ENCODE assay signal across 25 cellular contexts in the genomic region with DNA sequence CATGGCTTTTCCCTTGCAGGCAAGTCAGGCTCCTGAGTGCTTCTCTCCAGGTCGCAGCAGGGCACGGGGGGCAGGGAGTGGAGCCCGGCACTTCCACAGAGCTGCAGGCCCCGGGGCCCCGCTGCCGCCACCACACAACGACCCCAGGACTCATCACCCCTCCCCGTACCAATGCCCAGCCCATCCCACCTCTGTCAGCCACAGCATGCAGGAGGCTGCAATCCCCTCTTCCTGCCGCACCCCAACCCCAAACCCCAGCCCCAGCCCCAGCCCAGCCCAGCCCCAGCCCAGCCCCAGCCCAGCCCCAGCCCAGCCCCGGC.
"Had no signal": no experiment of that assay in that cellular context is flagged by ENCODE, and none has a peak within 500 bp of the region (broad histone marks: within the 10 kb centered on the region; RNA-seq: fewer than 3 reads in every experiment).

No MANE protein-coding gene starts in this region.

- DNase-seq: hippocampal formation; kidney glomerular epithelial cell; left colon; midbrain; mucosa of descending colon; naive thymus-derived CD4-positive, alpha-beta T cell; nucleus accumbens; stimulated activated CD4-positive, alpha-beta T cell treated with anti-CD3 and anti-CD28 coated beads, Interleukin-1b, Interleukin-23, amount 100 ng/mL, for 48 hours; stimulated activated CD4-positive, alpha-beta T cell treated with anti-CD3 and anti-CD28 coated beads, Interleukin-2, amount 100 ng/mL, for 48 hours; stimulated activated CD4-positive, alpha-beta T cell treated with anti-CD3 and anti-CD28 coated beads, Interleukin-4, amount 100 ng/mL, for 4 hours; stimulated activated CD8-positive, alpha-beta memory T cell treated with anti-CD3 and anti-CD28 coated beads, Interleukin-4, amount 100 ng/mL, for 48 hours; stimulated activated naive CD4-positive, alpha-beta T cell treated with Interleukin-2 at 50 U/mL for 16 hours; stimulated activated naive CD8-positive, alpha-beta T cell treated with anti-CD3 and anti-CD28 coated beads, Interleukin-15, amount 100 ng/mL, for 72 hours; substantia nigra; uterus had no signal

- H3K27ac Mint-ChIP-seq: memory B cell; naive thymus-derived CD4-positive, alpha-beta T cell; natural killer cell treated with Interleukin-12 subunit alpha and Interleukin-12 subunit beta and Interleukin-15 and Interleukin-18, amount 100 ng/mL, for 72 hours; stimulated activated memory B cell treated with anti-CD40 and anti-IgM and Interleukin-4, amounts not matched to agents 10 μg/mL and 1 μg/mL and 100 μg/mL, for 72 hours; stimulated activated naive CD8-positive, alpha-beta T cell treated with anti-CD3 and anti-CD28 coated beads, Interleukin-15, amount 100 ng/mL, for 72 hours; type B pancreatic cell had no signal

- H3K9me3 Mint-ChIP-seq: natural killer cell treated with Interleukin-12 subunit alpha and Interleukin-12 subunit beta and Interleukin-15 and Interleukin-18, amount 100 ng/mL, for 72 hours; type B pancreatic cell had no signal

- H3K27me3 Mint-ChIP-seq: natural killer cell treated with Interleukin-12 subunit alpha and Interleukin-12 subunit beta and Interleukin-15 and Interleukin-18, amount 100 ng/mL, for 72 hours; stimulated activated naive CD8-positive, alpha-beta T cell treated with anti-CD3 and anti-CD28 coated beads, Interleukin-15, amount 100 ng/mL, for 72 hours had no signal

- H3K4me3 Mint-ChIP-seq: memory B cell; naive thymus-derived CD4-positive, alpha-beta T cell; natural killer cell treated with Interleukin-12 subunit alpha and Interleukin-12 subunit beta and Interleukin-15 and Interleukin-18, amount 100 ng/mL, for 72 hours; stimulated activated memory B cell treated with anti-CD40 and anti-IgM and Interleukin-4, amounts not matched to agents 10 μg/mL and 1 μg/mL and 100 μg/mL, for 72 hours; stimulated activated naive CD8-positive, alpha-beta T cell treated with anti-CD3 and anti-CD28 coated beads, Interleukin-15, amount 100 ng/mL, for 72 hours; type B pancreatic cell had no signal

- H3K4me1 Mint-ChIP-seq: stimulated activated memory B cell treated with anti-CD40 and anti-IgM and Interleukin-4, amounts not matched to agents 10 μg/mL and 1 μg/mL and 100 μg/mL, for 72 hours; stimulated activated naive CD8-positive, alpha-beta T cell treated with anti-CD3 and anti-CD28 coated beads, Interleukin-15, amount 100 ng/mL, for 72 hours had no signal

- H3K36me3 ChIP-seq: left lung, right lobe of liver, tibial nerve, uterus had no signal

- H3K27me3 ChIP-seq: right lobe of liver, tibial nerve, uterus had no signal

- H3K9me3 ChIP-seq: mucosa of descending colon, psoas muscle, right lobe of liver, uterus had no signal

- H3K27ac ChIP-seq: left lung, parathyroid adenoma, psoas muscle, right lobe of liver, tibial nerve, uterus had no signal

- H3K4me1 ChIP-seq: left lung, parathyroid adenoma, psoas muscle, right lobe of liver, uterus had no signal

- H3K4me3 ChIP-seq: left lung, mucosa of descending colon, psoas muscle, right lobe of liver, smooth muscle cell, tibial nerve, uterus had no signal

- ATAC-seq: left colon; left lung; mucosa of descending colon; naive thymus-derived CD4-positive, alpha-beta T cell; natural killer cell treated with Interleukin-12 subunit alpha and Interleukin-12 subunit beta and Interleukin-15 and Interleukin-18, amount 100 ng/mL, for 72 hours; stimulated activated memory B cell treated with anti-CD40 and anti-IgM and Interleukin-4, amounts not matched to agents 10 μg/mL and 1 μg/mL and 100 μg/mL, for 72 hours; stimulated activated naive CD8-positive, alpha-beta T cell treated with anti-CD3 and anti-CD28 coated beads, Interleukin-15, amount 100 ng/mL, for 72 hours had no signal

- H3K36me3 Mint-ChIP-seq: memory B cell; naive thymus-derived CD4-positive, alpha-beta T cell; natural killer cell treated with Interleukin-12 subunit alpha and Interleukin-12 subunit beta and Interleukin-15 and Interleukin-18, amount 100 ng/mL, for 72 hours; stimulated activated memory B cell treated with anti-CD40 and anti-IgM and Interleukin-4, amounts not matched to agents 10 μg/mL and 1 μg/mL and 100 μg/mL, for 72 hours; type B pancreatic cell had no signal
